ENCODE assay signal across 1 cellular context in genomic region chrX:57596109-57596870, GRCh38.
TF ChIP-seq lines count a peak whose summit lies in the region.

No MANE protein-coding gene starts in this region.

TF ChIP-seq in H1, 55 proteins besides CTCF, POLR2A, EP300 and RAD21:
- no peak for TF ChIP-seq MAX (IDR thresholded peaks at IDR 0.05)
